In genomic region chr17:57998234-57998746, GRCh38 we compare ENCODE assay signal across 23 cellular contexts. TPM values are rescaled to one million over a fixed set of nuclear protein-coding genes. Genes with fewer than 3 reads are reported as not detected.
A peak's percentile ranks its signal among the peaks of the same experiment; 100 is the strongest.
DNase-seq lines count a peak whose midpoint lies in the region; ATAC-seq and TF ChIP-seq lines count a peak whose summit lies in the region.
"Had no signal": no experiment of that assay in that cellular context is flagged by ENCODE, and none has a peak within 500 bp of the region (broad histone marks: within the 10 kb centered on the region; RNA-seq: fewer than 3 reads in every experiment).

No MANE protein-coding gene starts in this region.

- no peaks in the 10 kb centered on the region for H3K9me3 Mint-ChIP-seq in activated CD4-positive, alpha-beta T cell treated with anti-CD3 and anti-CD28 coated beads for 36 hours (ENCODE audit: low read depth)
- no peaks in the 10 kb centered on the region for H3K9me3 Mint-ChIP-seq in activated CD4-positive, alpha-beta memory T cell treated with anti-CD3 and anti-CD28 coated beads, Interleukin-2, amount 10 ng/mL, durations not matched to agents 7 days and 5 days
- no peaks in the 10 kb centered on the region for H3K9me3 Mint-ChIP-seq in naive B cell

- peaks cover 43 to 72% of the 10 kb centered on the region in 2 experiments for H3K36me3 ChIP-seq in HEK293 (ENCODE audit: control insufficient read depth in 2 of 2, insufficient read depth in 1 of 2, low read length in 2 of 2)
- H3K36me3 ChIP-seq: colonic mucosa had no signal

- H3K27ac Mint-ChIP-seq in activated CD4-positive, alpha-beta T cell treated with anti-CD3 and anti-CD28 coated beads for 36 hours = peak overlapping the region; percentile 45
- H3K27ac Mint-ChIP-seq in activated CD4-positive, alpha-beta memory T cell treated with anti-CD3 and anti-CD28 coated beads, Interleukin-2, amount 10 ng/mL, durations not matched to agents 7 days and 5 days = peak overlapping the region; percentile 10
- H3K27ac Mint-ChIP-seq in naive B cell = peak overlapping the region in 4 of 6 donors; percentile 2 to 64 (median 47)

- TF ChIP-seq CTCF in HEK293 (tag by site-specific recombination; IDR thresholded peaks at IDR 0.05) = no peak

- H3K4me1 ChIP-seq in HEK293 (ENCODE audit: control insufficient read depth, insufficient read depth, low read length) = peaks cover 4% of the 10 kb centered on the region
- H3K4me1 ChIP-seq: colonic mucosa had no signal

- no peak overlapping the region for H3K27ac ChIP-seq in HEK293 (ENCODE audit: extremely low read depth, low read depth, low read length)
- H3K27ac ChIP-seq: 22Rv1, adrenal gland, colonic mucosa had no signal

- H3K36me3 Mint-ChIP-seq in activated CD4-positive, alpha-beta T cell treated with anti-CD3 and anti-CD28 coated beads for 36 hours (ENCODE audit: low read depth) = peaks cover 53% of the 10 kb centered on the region
- peaks cover 66% of the 10 kb centered on the region for H3K36me3 Mint-ChIP-seq in activated CD4-positive, alpha-beta memory T cell treated with anti-CD3 and anti-CD28 coated beads, Interleukin-2, amount 10 ng/mL, durations not matched to agents 7 days and 5 days (ENCODE audit: low read depth)
- peaks cover 7 to 10% of the 10 kb centered on the region in 2 donors for H3K36me3 Mint-ChIP-seq in naive B cell

- no peaks in the 10 kb centered on the region for H3K9me3 ChIP-seq in HEK293 (ENCODE audit: control insufficient read depth, insufficient read depth, low read depth, low read length)
- H3K9me3 ChIP-seq: adrenal gland, colonic mucosa had no signal

- DNase-seq in activated CD4-positive, alpha-beta T cell treated with anti-CD3 and anti-CD28 coated beads for 36 hours = no peak
- DNase-seq in activated CD4-positive, alpha-beta T cell treated with anti-CD3 and anti-CD28 coated beads, Interleukin-2, amount 50 U/mL, for 48 hours = no peak
- no peak for DNase-seq in activated CD4-positive, alpha-beta memory T cell treated with anti-CD3 and anti-CD28 coated beads, Interleukin-2, amount 10 ng/mL, durations not matched to agents 7 days and 5 days
- no peak for DNase-seq in naive B cell
- no peak for DNase-seq in T-helper 1 cell
- no peak for DNase-seq in effector CD4-positive, alpha-beta T cell
- DNase-seq in dedifferentiated amniotic fluid mesenchymal stem cell (ENCODE audit: extremely low spot score) = no peak
- DNase-seq: activated CD8-positive, alpha-beta memory T cell treated with anti-CD3 and anti-CD28 coated beads for 24 hours; adrenal gland; AML-193; colonic mucosa; DND-41; glutamatergic neuron; H7; mammary epithelial cell; MM.1S; NCI-H1436; NCI-H510A treated with DMSO at 0.1 percent for 48 hours; nucleus accumbens; stimulated activated CD4-positive, alpha-beta T cell treated with anti-CD3 and anti-CD28 coated beads, Interleukin-2, amount 100 ng/mL, for 48 hours; stimulated activated naive CD4-positive, alpha-beta T cell treated with Interleukin-2 at 50 U/mL for 16 hours had no signal

- CTCF ChIA-PET in activated CD4-positive, alpha-beta T cell treated with anti-CD3 and anti-CD28 coated beads for 36 hours (lab: Charles Lee) = interaction anchor here (1.0 to 15.7 kb wide), 16 partner anchors 8 to 141 kb away, joined by 3 to 249 read pairs (median 10); partner anchors contain the start of genes MRPS23, SRSF1 and VEZF1
- CTCF ChIA-PET in HEK293 (lab: Yijun Ruan, JAX) = interaction anchor here (0.9 to 15.7 kb wide), 13 partner anchors 8 to 165 kb away, joined by 3 to 434 read pairs (median 12); partner anchors contain the start of genes MRPS23 and SRSF1
- CTCF ChIA-PET in activated CD4-positive, alpha-beta memory T cell treated with anti-CD3 and anti-CD28 coated beads, Interleukin-2, amount 10 ng/mL, durations not matched to agents 7 days and 5 days (lab: Charles Lee) = interaction anchor here (0.6 to 11.0 kb wide), 14 partner anchors 8 to 155 kb away, joined by 3 to 137 read pairs (median 10); partner anchors contain the start of genes SRSF1 and VEZF1

- intact Hi-C loops in activated CD4-positive, alpha-beta T cell treated with anti-CD3 and anti-CD28 coated beads for 36 hours (cut with DNase I, micrococcal nuclease) = loop anchor here in 1 of 2 experiments (2.0 kb wide), 1 partner anchor 85 kb away; the partner anchor contains the start of gene DYNLL2

- H3K4me3 Mint-ChIP-seq in activated CD4-positive, alpha-beta T cell treated with anti-CD3 and anti-CD28 coated beads for 36 hours = no peak overlapping the region
- H3K4me3 Mint-ChIP-seq in activated CD4-positive, alpha-beta memory T cell treated with anti-CD3 and anti-CD28 coated beads, Interleukin-2, amount 10 ng/mL, durations not matched to agents 7 days and 5 days = no peak overlapping the region
- H3K4me3 Mint-ChIP-seq in naive B cell = no peak overlapping the region

- no peak for ATAC-seq in activated CD4-positive, alpha-beta T cell treated with anti-CD3 and anti-CD28 coated beads for 36 hours
- ATAC-seq in naive B cell (ENCODE audit: low read depth in 2 of 2) = no peak

- H3K4me1 Mint-ChIP-seq in activated CD4-positive, alpha-beta T cell treated with anti-CD3 and anti-CD28 coated beads for 36 hours = peaks cover 91% of the 10 kb centered on the region
- H3K4me1 Mint-ChIP-seq in activated CD4-positive, alpha-beta memory T cell treated with anti-CD3 and anti-CD28 coated beads, Interleukin-2, amount 10 ng/mL, durations not matched to agents 7 days and 5 days = peaks cover 75% of the 10 kb centered on the region
- H3K4me1 Mint-ChIP-seq in naive B cell = peaks cover 19 to 37% (median 36%) of the 10 kb centered on the region in 3 donors

- no peak overlapping the region for H3K4me3 ChIP-seq in HEK293 (ENCODE audit: low read depth, low read length)
- H3K4me3 ChIP-seq: adrenal gland, colonic mucosa had no signal

- no peaks in the 10 kb centered on the region for H3K27me3 Mint-ChIP-seq in activated CD4-positive, alpha-beta T cell treated with anti-CD3 and anti-CD28 coated beads for 36 hours
- no peaks in the 10 kb centered on the region for H3K27me3 Mint-ChIP-seq in activated CD4-positive, alpha-beta memory T cell treated with anti-CD3 and anti-CD28 coated beads, Interleukin-2, amount 10 ng/mL, durations not matched to agents 7 days and 5 days
- H3K27me3 Mint-ChIP-seq in naive B cell = no peaks in the 10 kb centered on the region

- POLR2A ChIA-PET in activated CD4-positive, alpha-beta T cell treated with anti-CD3 and anti-CD28 coated beads for 36 hours (lab: Charles Lee) = interaction anchor here (0.7 to 2.4 kb wide), 7 partner anchors 9 to 94 kb away, joined by 3 to 15 read pairs (median 4); partner anchors contain the start of genes CUEDC1, DYNLL2 and SRSF1
- POLR2A ChIA-PET in HEK293 (lab: Yijun Ruan, JAX) = interaction anchor here (0.5 to 7.1 kb wide), 7 partner anchors 8 to 139 kb away, joined by 4 to 60 read pairs (median 5); partner anchors contain the start of genes DYNLL2, SRSF1 and VEZF1
- POLR2A ChIA-PET in activated CD4-positive, alpha-beta memory T cell treated with anti-CD3 and anti-CD28 coated beads, Interleukin-2, amount 10 ng/mL, durations not matched to agents 7 days and 5 days (lab: Charles Lee) = interaction anchor here (1.2 to 7.4 kb wide), 4 partner anchors 8 to 150 kb away, joined by 4 to 86 read pairs (median 28); partner anchors contain the start of genes SRSF1 and VEZF1

TF ChIP-seq in HEK293, 187 proteins besides CTCF, POLR2A, EP300 and RAD21:
- TF ChIP-seq ZEB2 (tag by site-specific recombination; IDR thresholded peaks at IDR 0.05) = 0 out of 2 replicates have a peak, but pooled peaks have one; percentile 3
- TF ChIP-seq SCRT2 (tag by site-specific recombination; IDR thresholded peaks at IDR 0.05) = no peak

RNA-seq across cellular contexts. Expression of gene SRSF1, which starts 8.8 kb away (rescaled TPM):
- 100 to 1,000 TPM; 271 to 368 TPM for total RNA-seq in activated CD4-positive, alpha-beta T cell treated with anti-CD3 and anti-CD28 coated beads for 36 hours
- total RNA-seq in activated CD4-positive, alpha-beta memory T cell treated with anti-CD3 and anti-CD28 coated beads, Interleukin-2, amount 10 ng/mL, durations not matched to agents 7 days and 5 days = 100 to 1,000 TPM; 298 to 304 TPM
- 10 to 100 TPM; 29.1 to 57.3 (median 41.8) TPM for polyA plus RNA-seq in naive B cell (ENCODE audit: low read depth in 6 of 6)

RNA-seq across cellular contexts. Expression of gene VEZF1, which starts 10.2 kb away (rescaled TPM):
- total RNA-seq in activated CD4-positive, alpha-beta T cell treated with anti-CD3 and anti-CD28 coated beads for 36 hours = 10 to 100 TPM; 21.3 to 26.3 TPM
- total RNA-seq in activated CD4-positive, alpha-beta memory T cell treated with anti-CD3 and anti-CD28 coated beads, Interleukin-2, amount 10 ng/mL, durations not matched to agents 7 days and 5 days = 10 to 100 TPM; 44.6 to 46.6 TPM
- 10 to 100 TPM; 39.6 to 58.2 (median 50.6) TPM for polyA plus RNA-seq in naive B cell (ENCODE audit: low read depth in 6 of 6)

RNA-seq across cellular contexts. Expression of gene CUEDC1, which starts 43.1 kb away (rescaled TPM):
- under 1 TPM in 1 of 2 experiments, not detected in 1; 0.14 TPM for total RNA-seq in activated CD4-positive, alpha-beta T cell treated with anti-CD3 and anti-CD28 coated beads for 36 hours
- under 1 TPM in 1 of 2 experiments, not detected in 1; 0.25 TPM for total RNA-seq in activated CD4-positive, alpha-beta memory T cell treated with anti-CD3 and anti-CD28 coated beads, Interleukin-2, amount 10 ng/mL, durations not matched to agents 7 days and 5 days
- polyA plus RNA-seq in naive B cell (ENCODE audit: low read depth in 6 of 6) = not detected
